Comparison of ENCODE assay signal across 1 cellular context in the genomic region with DNA sequence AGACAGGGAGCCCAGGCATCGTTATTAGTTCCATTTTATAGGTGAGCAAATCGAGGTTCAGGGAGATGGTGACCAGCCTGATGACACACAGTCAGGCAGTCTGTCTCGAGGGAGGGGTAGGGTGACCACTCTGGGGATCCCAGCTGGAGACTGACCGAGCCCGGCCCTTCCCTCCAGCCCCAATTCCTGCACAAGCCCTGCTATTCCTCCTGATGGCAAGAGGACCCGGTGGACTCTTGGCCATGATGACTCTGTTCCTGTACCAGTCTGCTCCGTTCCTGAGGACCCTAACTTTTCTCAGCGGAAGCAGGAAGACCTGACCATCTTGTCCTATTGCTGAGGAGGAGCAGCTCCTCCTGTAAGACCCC.
TF ChIP-seq lines count a peak whose summit lies in the region.

No MANE protein-coding gene starts in this region.

TF ChIP-seq in SK-N-SH, 30 proteins besides CTCF, POLR2A, EP300 and RAD21:
- TF ChIP-seq TEAD4 (IDR thresholded peaks at IDR 0.05; ENCODE audit: borderline replicate concordance, insufficient read depth) (no peak), GATA2 (CRISPR knock-in tag; IDR thresholded peaks at IDR 0.05) (no peak), ELF1 (IDR thresholded peaks at IDR 0.05) (no peak), SMC3 (IDR thresholded peaks at IDR 0.05; ENCODE audit: low read depth, low read length) (no peak), MEF2A (IDR thresholded peaks at IDR 0.05; ENCODE audit: borderline replicate concordance, low read depth) (no peak), NRF1 (IDR thresholded peaks at IDR 0.05; ENCODE audit: low read depth, low read length) (no peak), SIN3A (IDR thresholded peaks at IDR 0.05; ENCODE audit: borderline replicate concordance, low read depth, low read length) (no peak), YY1 (IDR thresholded peaks at IDR 0.05; ENCODE audit: low read depth) (no peak)
